1 cellular context compared by ENCODE assay signal in the genomic region with DNA sequence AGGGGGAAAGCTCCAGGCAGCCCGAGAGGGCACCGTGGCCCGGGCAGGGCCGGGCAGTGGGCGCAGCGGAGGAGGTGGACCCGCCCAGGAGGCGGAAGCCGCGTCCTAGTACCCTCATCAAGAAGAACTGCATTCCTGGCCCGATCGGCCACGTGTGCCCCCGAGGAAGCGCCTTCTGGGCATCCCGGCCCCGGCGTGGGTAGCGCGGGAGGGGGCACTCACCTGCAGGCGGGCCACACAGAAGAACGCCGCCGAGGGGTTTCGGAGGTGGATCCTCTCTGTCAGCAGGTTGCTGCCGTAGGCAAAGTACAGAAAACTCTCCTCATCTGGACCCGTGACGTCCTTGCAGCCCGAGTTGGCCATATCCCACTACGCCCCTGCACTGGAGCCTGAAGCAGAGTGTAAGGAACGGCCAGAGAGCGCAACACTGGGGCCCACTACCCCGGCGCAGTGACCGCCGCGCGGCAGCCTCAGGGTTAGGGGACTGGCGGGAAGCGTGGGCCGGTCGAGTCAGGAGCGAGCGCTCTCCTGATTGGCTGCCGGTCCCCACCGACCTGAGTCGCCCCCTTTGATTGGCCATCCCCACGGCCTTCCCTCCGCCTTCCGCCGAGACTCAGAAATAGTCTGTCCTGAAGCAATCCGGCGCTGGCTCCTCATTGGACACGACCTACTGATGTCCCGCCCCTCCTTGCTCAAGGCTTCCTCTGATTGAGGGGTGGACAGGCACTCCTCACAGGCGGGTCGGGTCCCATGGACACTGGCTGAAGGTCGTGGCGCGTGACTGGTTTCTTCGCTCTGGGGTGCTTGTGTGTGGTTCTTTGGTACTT.
A peak's percentile ranks its signal among the peaks of the same experiment; 100 is the strongest.
TF ChIP-seq lines count a peak whose summit lies in the region.

A gene with protein sequence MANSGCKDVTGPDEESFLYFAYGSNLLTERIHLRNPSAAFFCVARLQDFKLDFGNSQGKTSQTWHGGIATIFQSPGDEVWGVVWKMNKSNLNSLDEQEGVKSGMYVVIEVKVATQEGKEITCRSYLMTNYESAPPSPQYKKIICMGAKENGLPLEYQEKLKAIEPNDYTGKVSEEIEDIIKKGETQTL (minus strand): TSS at position 483 of the 827 bp plus-strand sequence. CDS start 120 bp downstream, at position 363.

TF ChIP-seq in K562, 482 proteins besides CTCF, POLR2A, EP300 and RAD21 (continued from another document):
- TF ChIP-seq ZFP30 (CRISPR knock-in tag; IDR thresholded peaks at IDR 0.05; ENCODE audit: borderline replicate concordance) (no peak), ZNF217 (CRISPR knock-in tag; IDR thresholded peaks at IDR 0.05) (no peak), FOXA3 (CRISPR knock-in tag; conservative IDR thresholded peaks at IDR 0.05 in 1 of 2, IDR thresholded peaks at IDR 0.05 in 1 of 2) (no peak), RBFOX2 (IDR thresholded peaks at IDR 0.05; ENCODE audit: low read depth, low read length) (peak; percentile 97), PHTF2 (CRISPR knock-in tag; IDR thresholded peaks at IDR 0.05) (no peak), RBM22 (IDR thresholded peaks at IDR 0.05; ENCODE audit: low read depth, low read length, poor library complexity, severe bottlenecking) (no peak), MTA1 (IDR thresholded peaks at IDR 0.05; ENCODE audit: borderline replicate concordance) (no peak), TBP (optimal IDR thresholded peaks at IDR 0.05; ENCODE audit: low read depth, low read length) (peak; percentile 86), YBX1 (IDR thresholded peaks at IDR 0.05) (no peak), TFAM (CRISPR knock-in tag; conservative IDR thresholded peaks at IDR 0.05) (no peak), MAZ (CRISPR knock-in tag; conservative IDR thresholded peaks at IDR 0.05 in 1 of 2, IDR thresholded peaks at IDR 0.05 in 1 of 2) (peak; percentile 28 to 69; a peak in 3 of 4 replicates), ZNF444 (CRISPR knock-in tag; IDR thresholded peaks at IDR 0.05) (no peak), POLR3G (IDR thresholded peaks at IDR 0.05; ENCODE audit: extremely low read depth, insufficient read length, insufficient replicate concordance) (no peak), SAFB2 (IDR thresholded peaks at IDR 0.05; ENCODE audit: borderline replicate concordance, low read depth, low read length, severe bottlenecking) (no peak), KHSRP (IDR thresholded peaks at IDR 0.05) (no peak), ZNF24 (IDR thresholded peaks at IDR 0.05) (no peak), ZNF140 (CRISPR knock-in tag; IDR thresholded peaks at IDR 0.05) (no peak), ZNF174 (CRISPR knock-in tag; IDR thresholded peaks at IDR 0.05) (no peak)
- TF ChIP-seq, protein P1, sequence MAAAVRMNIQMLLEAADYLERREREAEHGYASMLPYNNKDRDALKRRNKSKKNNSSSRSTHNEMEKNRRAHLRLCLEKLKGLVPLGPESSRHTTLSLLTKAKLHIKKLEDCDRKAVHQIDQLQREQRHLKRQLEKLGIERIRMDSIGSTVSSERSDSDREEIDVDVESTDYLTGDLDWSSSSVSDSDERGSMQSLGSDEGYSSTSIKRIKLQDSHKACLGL (CRISPR knock-in tag; IDR thresholded peaks at IDR 0.05; ENCODE audit: borderline replicate concordance, poor library complexity, severe bottlenecking) = no peak
- TF ChIP-seq, protein P2, sequence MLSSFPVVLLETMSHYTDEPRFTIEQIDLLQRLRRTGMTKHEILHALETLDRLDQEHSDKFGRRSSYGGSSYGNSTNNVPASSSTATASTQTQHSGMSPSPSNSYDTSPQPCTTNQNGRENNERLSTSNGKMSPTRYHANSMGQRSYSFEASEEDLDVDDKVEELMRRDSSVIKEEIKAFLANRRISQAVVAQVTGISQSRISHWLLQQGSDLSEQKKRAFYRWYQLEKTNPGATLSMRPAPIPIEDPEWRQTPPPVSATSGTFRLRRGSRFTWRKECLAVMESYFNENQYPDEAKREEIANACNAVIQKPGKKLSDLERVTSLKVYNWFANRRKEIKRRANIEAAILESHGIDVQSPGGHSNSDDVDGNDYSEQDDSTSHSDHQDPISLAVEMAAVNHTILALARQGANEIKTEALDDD (IDR thresholded peaks at IDR 0.05) = no peak
